9 cellular contexts compared by ENCODE assay signal in the genomic region with DNA sequence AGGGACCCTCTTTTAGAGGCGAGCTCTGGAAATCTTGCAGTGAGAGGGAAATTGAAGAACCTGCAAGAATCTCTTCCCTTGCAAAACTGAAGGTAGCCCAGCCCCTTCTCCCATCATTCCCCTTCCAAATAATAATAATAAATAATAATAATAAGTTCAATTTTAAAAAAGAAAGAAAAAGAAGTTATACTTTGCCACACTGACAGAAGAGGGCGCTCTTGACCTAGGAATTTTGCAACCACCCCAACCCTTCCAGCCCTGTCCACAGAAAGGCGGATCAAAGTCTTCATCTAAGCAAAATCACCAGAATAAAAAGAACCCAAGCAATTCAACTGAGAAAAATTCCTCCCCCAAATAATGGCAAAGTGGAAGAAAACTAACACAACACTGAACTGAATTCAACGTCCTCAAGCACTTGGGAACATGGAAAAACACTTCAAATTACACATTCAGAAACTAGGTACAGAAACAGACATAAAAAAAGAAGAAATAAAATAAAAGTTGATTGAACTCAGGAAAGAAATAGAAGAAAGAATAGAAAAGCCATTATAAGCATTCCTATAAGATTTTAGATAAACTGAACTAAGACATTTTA.
DNase-seq lines count a peak whose midpoint lies in the region; ATAC-seq, FAIRE-seq and TF ChIP-seq lines count a peak whose summit lies in the region.
"Had no signal": no experiment of that assay in that cellular context is flagged by ENCODE, and none has a peak within 500 bp of the region (broad histone marks: within the 10 kb centered on the region; RNA-seq: fewer than 3 reads in every experiment).

No MANE protein-coding gene starts in this region.

- peak; percentile 48 for TF ChIP-seq CTCF in astrocyte of the spinal cord (IDR thresholded peaks at IDR 0.05; ENCODE audit: low read depth, low read length)

- in situ Hi-C loops in astrocyte of the spinal cord (cut with HindIII; ENCODE audit: low sequenced_read_pairs), result no loop called here

- DNase-seq in DMS153 treated with DMSO at 0.1 percent for 48 hours (lab: John Stamatoyannopoulos, UW; ENCODE audit: unreplicated experiment), result peak; percentile 53
- DNase-seq in DMS153 (lab: John Stamatoyannopoulos, UW), result no peak
- peak; percentile 68 for DNase-seq in NAMALWA (ENCODE audit: low spot score)
- peak; percentile 63 for DNase-seq in SW480 (ENCODE audit: low spot score)
- peak; percentile 72 for DNase-seq in astrocyte of the spinal cord (ENCODE audit: low read depth, low spot score)
- peak; percentile 72 for DNase-seq in stimulated activated CD4-positive, alpha-beta T cell treated with anti-CD3 and anti-CD28 coated beads, Interleukin-4, amount 100 ng/mL, for 24 hours

- peak; percentile 95 for FAIRE-seq in islet of Langerhans (lab: Jason Lieb, UNC)

- ATAC-seq in HG03159 (IDR thresholded peaks at IDR 0.05; ENCODE audit: unreplicated experiment), result no peak

- no peak overlapping the region for H3K4me3 ChIP-seq in astrocyte of the spinal cord (ENCODE audit: low read depth, low read length)
- H3K4me3 ChIP-seq: BLaER1 had no signal
